Comparison of ENCODE assay signal across 14 cellular contexts in genomic region chr14:45641541-45641940, GRCh38.
"Had no signal": no experiment of that assay in that cellular context is flagged by ENCODE, and none has a peak within 500 bp of the region (broad histone marks: within the 10 kb centered on the region; RNA-seq: fewer than 3 reads in every experiment).

No MANE protein-coding gene starts in this region.

- DNase-seq: effector memory CD4-positive, alpha-beta T cell; gastrocnemius medialis; heart right ventricle; hypothalamus; islet precursor cell; mucosa of descending colon; naive thymus-derived CD8-positive, alpha-beta T cell; posterior cingulate gyrus; sigmoid colon; stimulated activated CD4-positive, alpha-beta T cell treated with anti-CD3 and anti-CD28 coated beads, Interleukin-2, amount 100 ng/mL, for 24 hours; stimulated activated CD4-positive, alpha-beta T cell treated with anti-CD3 and anti-CD28 coated beads, Interleukin-4, amount 100 ng/mL, for 4 hours; stimulated activated naive B cell treated with anti-CD40 and anti-IgM and Interleukin-4, amounts not matched to agents 10 μg/mL and 1 μg/mL and 100 μg/mL, for 72 hours; stimulated activated naive CD8-positive, alpha-beta T cell treated with anti-CD3 and anti-CD28 coated beads, Interleukin-15, amount 100 ng/mL, for 72 hours; testis had no signal
